In genomic region chr16:86507173-86508027, GRCh38 we compare ENCODE assay signal across 11 cellular contexts. TPM values are rescaled to one million over a fixed set of nuclear protein-coding genes. Genes with fewer than 3 reads are reported as not detected.
DNase-seq lines count a peak whose midpoint lies in the region; ATAC-seq and TF ChIP-seq lines count a peak whose summit lies in the region.
"Had no signal": no experiment of that assay in that cellular context is flagged by ENCODE, and none has a peak within 500 bp of the region (broad histone marks: within the 10 kb centered on the region; RNA-seq: fewer than 3 reads in every experiment).

No MANE protein-coding gene starts in this region.

- peak overlapping the region; percentile 99 for H3K27ac ChIP-seq in muscle layer of colon (ENCODE audit: low read depth, low read length)
- H3K27ac ChIP-seq in vagina = peak overlapping the region; percentile 94
- H3K27ac ChIP-seq: BLaER1 had no signal

- no peak for ATAC-seq in Right ventricle myocardium inferior
- no peak for ATAC-seq in left cardiac atrium
- ATAC-seq in GM21360 (IDR thresholded peaks at IDR 0.05; ENCODE audit: unreplicated experiment) = no peak

- intact Hi-C loops in Right ventricle myocardium inferior (cut with DNase I) (no loop called here), left cardiac atrium (cut with DNase I) (no loop called here), vagina (cut with DNase I) (no loop called here)

- H3K4me1 ChIP-seq in muscle layer of colon (ENCODE audit: insufficient read depth, low read length) = peaks cover 14% of the 10 kb centered on the region
- H3K4me1 ChIP-seq in vagina = peaks cover 54% of the 10 kb centered on the region

- TF ChIP-seq POLR2A in vagina (IDR thresholded peaks at IDR 0.05) = no peak

- no peaks in the 10 kb centered on the region for H3K36me3 ChIP-seq in muscle layer of colon (ENCODE audit: insufficient read depth, low read length)
- H3K36me3 ChIP-seq in vagina = no peaks in the 10 kb centered on the region
- H3K36me3 ChIP-seq: BLaER1 had no signal

- TF ChIP-seq CTCF in choroid plexus epithelial cell (conservative IDR thresholded peaks at IDR 0.05; ENCODE audit: low read depth, low read length) = no peak
- no peak for TF ChIP-seq CTCF in vagina (IDR thresholded peaks at IDR 0.05)

- peak overlapping the region; percentile 74 for H3K4me3 ChIP-seq in choroid plexus epithelial cell (ENCODE audit: low read depth, low read length)
- H3K4me3 ChIP-seq in muscle layer of colon (ENCODE audit: low read depth in 1 of 2, low read length in 2 of 2) = peak overlapping the region; percentile 91 to 95
- H3K4me3 ChIP-seq in vagina = peak overlapping the region; percentile 66 to 80
- H3K4me3 ChIP-seq: BLaER1 had no signal

- H3K27me3 ChIP-seq in muscle layer of colon (ENCODE audit: control insufficient read depth in 1 of 2, insufficient read depth in 2 of 2, low read length in 2 of 2) (peaks cover 5% of the 10 kb centered on the region in 2 donors), vagina (no peaks in the 10 kb centered on the region)

- no peaks in the 10 kb centered on the region for H3K9me3 ChIP-seq in muscle layer of colon (ENCODE audit: low read length)
- H3K9me3 ChIP-seq in vagina = no peaks in the 10 kb centered on the region
- H3K9me3 ChIP-seq: BLaER1 had no signal

- DNase-seq in Right ventricle myocardium inferior (ENCODE audit: missing footprints) = peak; percentile 68
- DNase-seq in left cardiac atrium = no peak
- DNase-seq in choroid plexus epithelial cell (ENCODE audit: low read depth) = no peak
- DNase-seq in vagina (ENCODE audit: extremely low spot score in 2 of 2) = no peak
- no peak for DNase-seq in stimulated activated CD8-positive, alpha-beta memory T cell treated with anti-CD3 and anti-CD28 coated beads, Interleukin-4, amount 100 ng/mL, for 48 hours
- no peak for DNase-seq in NCI-H1930 (lab: John Stamatoyannopoulos, UW)
- DNase-seq: effector memory CD4-positive, alpha-beta T cell; NCI-H524 had no signal

- peak overlapping the region; percentile 67 for H3K9ac ChIP-seq in muscle layer of colon (ENCODE audit: low read length)
- H3K9ac ChIP-seq: BLaER1 had no signal

RNA-seq across cellular contexts. Expression of gene FOXF1, which starts 2.9 kb away (rescaled TPM):
- total RNA-seq in Right ventricle myocardium inferior (0.05 TPM), left cardiac atrium (under 1 TPM; 0.24 to 0.41 TPM), vagina (26.0 TPM)

RNA-seq across cellular contexts. Expression of gene MTHFSD, which starts 47.6 kb away (rescaled TPM):
- 10.0 TPM for total RNA-seq in Right ventricle myocardium inferior
- 10 to 100 TPM; 10.3 to 12.4 TPM for total RNA-seq in left cardiac atrium
- total RNA-seq in vagina = 20.4 TPM

RNA-seq across cellular contexts. Expression of gene FOXC2, which starts 59.2 kb away (rescaled TPM):
- 1.4 TPM for total RNA-seq in Right ventricle myocardium inferior
- 1 to 10 TPM; 1.9 to 5.3 TPM for total RNA-seq in left cardiac atrium
- total RNA-seq in vagina = 2.7 TPM

Comparison
In these comparisons a context has a peak if more than half of its experiments do, and no peak if none do; other contexts are left out.
1. RNA of gene FOXF1, which starts 2.9 kb away (total RNA-seq): 26.0 TPM in vagina (single experiment); 0.24 to 0.41 TPM in left cardiac atrium and 0.05 TPM in Right ventricle myocardium inferior (single experiment); every median in the first group is over 10 times any median in the second.
2. Peak in every context shown above with its lines, with median percentiles within 50 percentile points of each other: H3K4me3 ChIP-seq.